In genomic region chr4:63901311-63901710, GRCh38 we compare ENCODE assay signal across 25 cellular contexts.
"Had no signal": no experiment of that assay in that cellular context is flagged by ENCODE, and none has a peak within 500 bp of the region (broad histone marks: within the 10 kb centered on the region; RNA-seq: fewer than 3 reads in every experiment).

No MANE protein-coding gene starts in this region.

- H3K27me3 ChIP-seq: adrenal gland, MG63, SJCRH30 had no signal

- H3K36me3 ChIP-seq: adrenal gland, MG63, SJCRH30 had no signal

- DNase-seq: activated CD4-positive, alpha-beta T cell treated with anti-CD3 and anti-CD28 coated beads for 36 hours; activated CD4-positive, alpha-beta T cell treated with anti-CD3 and anti-CD28 coated beads, Interleukin-2, amount 10 ng/mL, durations not matched to agents 7 days and 5 days; activated CD4-positive, alpha-beta T cell treated with anti-CD3 and anti-CD28 coated beads, Interleukin-2, amount 50 U/mL, for 48 hours; activated CD8-positive, alpha-beta T cell treated with anti-CD3 and anti-CD28 coated beads, Interleukin-2, amount 10 ng/mL, durations not matched to agents 7 days and 5 days; activated gamma-delta T cell treated with Interleukin-2 at 50 U/mL for 16 hours; activated naive CD4-positive, alpha-beta T cell treated with anti-CD3 and anti-CD28 coated beads for 36 hours; activated T-cell treated with anti-CD3 and anti-CD28 coated beads, Interleukin-2, amount 50 U/mL, for 24 hours; adrenal gland; caudate nucleus; cerebellar nuclear complex; Kasumi-1; KG1; MG63; NCI-H1048; NCI-H1105 treated with DMSO at 0.1 percent for 48 hours; NCI-H1436; NCI-H1694; NCI-H2029; NCI-H2107; NCI-H345; NCI-H524 treated with DMSO at 0.1 percent for 48 hours; OCI-M1; SHP77; SJCRH30 had no signal

- H3K9me3 ChIP-seq: adrenal gland, MG63, SJCRH30 had no signal

- H3K4me3 ChIP-seq: adrenal gland, MG63, SJCRH30, SK-N-MC had no signal

- H3K4me1 ChIP-seq: adrenal gland had no signal

- H3K27ac ChIP-seq: adrenal gland, SJCRH30, SK-N-MC had no signal
